18 cellular contexts compared by ENCODE assay signal in genomic region chrX:22194207-22194606, GRCh38.
DNase-seq lines count a peak whose midpoint lies in the region; ATAC-seq and TF ChIP-seq lines count a peak whose summit lies in the region.
"Had no signal": no experiment of that assay in that cellular context is flagged by ENCODE, and none has a peak within 500 bp of the region (broad histone marks: within the 10 kb centered on the region; RNA-seq: fewer than 3 reads in every experiment).

No MANE protein-coding gene starts in this region.

- H3K36me3 ChIP-seq in BLaER1 (no peaks in the 10 kb centered on the region), OCI-LY3 (replicated peaks; ENCODE audit: low read depth, low read length) (no peaks in the 10 kb centered on the region)
- H3K36me3 ChIP-seq: HAP-1, SJSA1 had no signal

- H3K27me3 ChIP-seq in BLaER1: no peaks in the 10 kb centered on the region
- no peaks in the 10 kb centered on the region for H3K27me3 ChIP-seq in OCI-LY3 (ENCODE audit: low read depth, low read length)
- H3K27me3 ChIP-seq: SJSA1 had no signal

- TF ChIP-seq CTCF in OCI-LY3 (IDR thresholded peaks at IDR 0.05; ENCODE audit: low read depth, low read length): no peak

- H3K27me3 Mint-ChIP-seq in naive B cell: peaks cover 0 to 15% (median 3%) of the 10 kb centered on the region in 3 donors
- H3K27me3 Mint-ChIP-seq: CD4-positive, alpha-beta T cell had no signal

- H2AFZ ChIP-seq in OCI-LY3 (ENCODE audit: low read depth, low read length): 0 out of 2 replicates have a peak overlapping the region, but pooled peaks have one; percentile 56
- H2AFZ ChIP-seq: PC-9 had no signal

- peak overlapping the region in 3 of 8 donors; percentile 46 to 51 (median 50) for H3K4me3 Mint-ChIP-seq in naive B cell
- H3K4me3 Mint-ChIP-seq: CD4-positive, alpha-beta T cell had no signal

- peaks cover 0 to 4% of the 10 kb centered on the region in 2 donors for H3K36me3 Mint-ChIP-seq in naive B cell

- H3K4me2 ChIP-seq in BLaER1 (peak overlapping the region; percentile 13; the same call in 1 of the 2 replicates), OCI-LY3 (ENCODE audit: low read length) (peak overlapping the region; percentile 77)
- H3K4me2 ChIP-seq: PC-9 had no signal

- H3K9me3 Mint-ChIP-seq in naive B cell: peaks cover 0 to 3% (median 0%) of the 10 kb centered on the region in 7 donors
- H3K9me3 Mint-ChIP-seq: CD4-positive, alpha-beta T cell had no signal

- no peak overlapping the region for H3K27ac Mint-ChIP-seq in naive B cell
- H3K27ac Mint-ChIP-seq: CD4-positive, alpha-beta T cell had no signal

- peak; percentile 33 for ATAC-seq in GM19351 (IDR thresholded peaks at IDR 0.05; ENCODE audit: unreplicated experiment)
- peak; percentile 67 to 77 for ATAC-seq in naive B cell (ENCODE audit: low read depth in 2 of 2)
- no peak for ATAC-seq in HG02623 (IDR thresholded peaks at IDR 0.05; ENCODE audit: unreplicated experiment)

- H3K4me1 ChIP-seq in BLaER1: peaks cover 7% of the 10 kb centered on the region
- H3K4me1 ChIP-seq in OCI-LY3 (ENCODE audit: low read length): peaks cover 19% of the 10 kb centered on the region
- H3K4me1 ChIP-seq: HAP-1, SJSA1 had no signal

- H3K79me2 ChIP-seq in OCI-LY3 (ENCODE audit: low read length): no peaks in the 10 kb centered on the region

- H3K4me3 ChIP-seq in BLaER1: no peak overlapping the region
- H3K4me3 ChIP-seq in OCI-LY3 (ENCODE audit: low read length): peak overlapping the region; percentile 70
- H3K4me3 ChIP-seq: HAP-1, PC-9, SJSA1 had no signal

- peaks cover 11 to 15% (median 12%) of the 10 kb centered on the region in 3 donors for H3K4me1 Mint-ChIP-seq in naive B cell

- H3K9ac ChIP-seq in BLaER1 (no peak overlapping the region), OCI-LY3 (ENCODE audit: low read length) (peak overlapping the region; percentile 47; the same call in 1 of the 2 replicates)

- H3K9me3 ChIP-seq in BLaER1 (peaks cover 11% of the 10 kb centered on the region), OCI-LY3 (ENCODE audit: insufficient read depth, low read length) (no peaks in the 10 kb centered on the region)
- H3K9me3 ChIP-seq: HAP-1, SJSA1 had no signal

- H4K20me1 ChIP-seq in BLaER1 (no peaks in the 10 kb centered on the region), OCI-LY3 (ENCODE audit: insufficient read depth, low read length) (no peaks in the 10 kb centered on the region)

- DNase-seq in naive B cell: peak; percentile 20
- no peak for DNase-seq in SIG-M5 treated with dmso at 0.1 percent for 504 hours (lab: John Stamatoyannopoulos, UW; ENCODE audit: unreplicated experiment)
- no peak for DNase-seq in anterior cingulate cortex (lab: John Stamatoyannopoulos, UW)
- DNase-seq: ACHN; AML-193; CD4-positive, alpha-beta T cell; GDM1; NCI-H187 treated with DMSO at 0.1 percent for 48 hours; NCI-H446; NCI-H748 treated with DMSO at 0.1 percent for 48 hours; PC-9; SW 1271 had no signal

- H3K27ac ChIP-seq in BLaER1 (no peak overlapping the region), OCI-LY3 (ENCODE audit: low read length) (peak overlapping the region; percentile 52)
- H3K27ac ChIP-seq: PC-9, SJSA1 had no signal
